ENCODE assay signal across 21 cellular contexts in the genomic region with DNA sequence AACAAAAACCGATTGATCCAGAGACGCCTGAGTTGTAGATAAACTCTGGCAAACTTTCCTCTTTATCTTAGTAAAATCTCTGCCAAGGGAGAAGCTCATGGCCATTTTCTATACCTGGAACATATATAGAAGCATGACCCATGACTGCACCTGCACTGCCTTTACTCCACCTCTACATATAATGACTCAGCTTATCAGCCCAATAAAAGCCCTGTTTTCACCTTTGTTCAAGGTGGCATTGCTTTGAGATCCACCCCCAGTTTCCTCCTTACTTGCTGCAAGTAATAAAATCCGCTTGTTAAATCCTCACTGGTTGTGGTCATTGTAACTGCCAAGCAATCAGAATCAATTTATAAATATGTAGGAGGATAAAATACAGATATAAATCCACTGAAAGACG.
"Had no signal": no experiment of that assay in that cellular context is flagged by ENCODE, and none has a peak within 500 bp of the region (broad histone marks: within the 10 kb centered on the region; RNA-seq: fewer than 3 reads in every experiment).

No MANE protein-coding gene starts in this region.

- H3K9me3 ChIP-seq: upper lobe of right lung had no signal

- H3K4me1 ChIP-seq: adrenal gland, spleen, upper lobe of right lung had no signal

- DNase-seq: activated CD4-positive, alpha-beta T cell treated with anti-CD3 and anti-CD28 coated beads for 4 hours; activated CD4-positive, alpha-beta T cell treated with anti-CD3 and anti-CD28 coated beads, Interleukin-2, amount 50 U/mL, for 48 hours; activated CD4-positive, CD25-positive, alpha-beta regulatory T cell; activated CD8-positive, alpha-beta memory T cell treated with anti-CD3 and anti-CD28 coated beads, Interleukin-2, amount 50 U/mL, for 48 hours; activated naive CD4-positive, alpha-beta T cell; activated T-cell treated with anti-CD3 and anti-CD28 coated beads, Interleukin-2, amount 50 U/mL, for 4 hours; adrenal gland; central memory CD4-positive, alpha-beta T cell; effector memory CD4-positive, alpha-beta T cell; foreskin melanocyte; hypothalamus; mesenchymal stem cell; naive thymus-derived CD4-positive, alpha-beta T cell; occipital lobe; posterior cingulate gyrus; spleen; stimulated activated CD4-positive, alpha-beta T cell treated with anti-CD3 and anti-CD28 coated beads, Interleukin-4, amount 100 ng/mL, for 1 hour; stimulated activated naive CD4-positive, alpha-beta T cell treated with Interleukin-2 at 50 U/mL for 16 hours; T-helper 17 cell; upper lobe of right lung had no signal

- H3K27ac ChIP-seq: adrenal gland, spleen, upper lobe of right lung had no signal

- H3K36me3 ChIP-seq: adrenal gland, spleen, upper lobe of right lung had no signal

- ATAC-seq: activated T-cell treated with anti-CD3 and anti-CD28 coated beads, Interleukin-2, amount 50 U/mL, for 4 hours; esophagus mucosa; naive thymus-derived CD4-positive, alpha-beta T cell; T-helper 17 cell; upper lobe of right lung had no signal

- H3K4me3 ChIP-seq: adrenal gland, spleen, upper lobe of right lung had no signal

- H3K27me3 ChIP-seq: adrenal gland, spleen, upper lobe of right lung had no signal
